8 cellular contexts compared by ENCODE assay signal in genomic region chr19:39474139-39474620, GRCh38. TPM values are rescaled to one million over a fixed set of nuclear protein-coding genes. Genes with fewer than 3 reads are reported as not detected.
A peak's percentile ranks its signal among the peaks of the same experiment; 100 is the strongest.
DNase-seq lines count a peak whose midpoint lies in the region; ATAC-seq and TF ChIP-seq lines count a peak whose summit lies in the region.

No MANE protein-coding gene starts in this region.

- H3K4me3 Mint-ChIP-seq in activated T-cell treated with anti-CD3 and anti-CD28 coated beads, Interleukin-2, amount 50 U/mL, for 72 hours, result no peak overlapping the region
- H3K4me3 Mint-ChIP-seq in type B pancreatic cell, result no peak overlapping the region

- H3K36me3 Mint-ChIP-seq in activated T-cell treated with anti-CD3 and anti-CD28 coated beads, Interleukin-2, amount 50 U/mL, for 72 hours (ENCODE audit: insufficient read depth in 2 of 2), result peaks cover 15 to 46% of the 10 kb centered on the region in 2 donors
- peaks cover 20% of the 10 kb centered on the region for H3K36me3 Mint-ChIP-seq in type B pancreatic cell

- peaks cover 29% of the 10 kb centered on the region for H3K4me1 Mint-ChIP-seq in activated T-cell treated with anti-CD3 and anti-CD28 coated beads, Interleukin-2, amount 50 U/mL, for 72 hours (ENCODE audit: low read depth)
- H3K4me1 Mint-ChIP-seq in type B pancreatic cell (ENCODE audit: unreplicated experiment), result no peaks in the 10 kb centered on the region

- peak; percentile 86 for TF ChIP-seq CTCF in OCI-LY7 (conservative IDR thresholded peaks at IDR 0.05; ENCODE audit: low read length)
- TF ChIP-seq CTCF in omental fat pad (IDR thresholded peaks at IDR 0.05), result peak in 1 of 3 donors; percentile 17
- TF ChIP-seq CTCF in type B pancreatic cell (conservative IDR thresholded peaks at IDR 0.05), result peak; percentile 85

- intact Hi-C loops in OCI-LY7 (cut with micrococcal nuclease; ENCODE audit: unreplicated experiment), result loop anchor here (1.0 kb wide), 1 partner anchor 58 kb away; the partner anchor contains the start of gene EID2B

- no peak overlapping the region for H3K4me2 ChIP-seq in OCI-LY7 (ENCODE audit: low read length)

- H3K27me3 Mint-ChIP-seq in activated T-cell treated with anti-CD3 and anti-CD28 coated beads, Interleukin-2, amount 50 U/mL, for 72 hours (ENCODE audit: low read depth), result no peaks in the 10 kb centered on the region
- no peaks in the 10 kb centered on the region for H3K27me3 Mint-ChIP-seq in type B pancreatic cell

- no peak overlapping the region for H3K27ac ChIP-seq in OCI-LY7 (ENCODE audit: low read depth, low read length, poor library complexity, severe bottlenecking)

- no peaks in the 10 kb centered on the region for H4K20me1 ChIP-seq in OCI-LY7 (ENCODE audit: insufficient read depth, low read length)

- no peak overlapping the region for H3K27ac Mint-ChIP-seq in activated T-cell treated with anti-CD3 and anti-CD28 coated beads, Interleukin-2, amount 50 U/mL, for 72 hours
- no peak overlapping the region for H3K27ac Mint-ChIP-seq in type B pancreatic cell

- peak; percentile 56 to 71 for ATAC-seq in activated T-cell treated with anti-CD3 and anti-CD28 coated beads, Interleukin-2, amount 50 U/mL, for 72 hours (replicated peaks in 1 of 2)
- ATAC-seq in omental fat pad (ENCODE audit: low FRiP score), result peak; percentile 46

- H3K4me3 ChIP-seq in OCI-LY7 (ENCODE audit: low read depth, low read length, poor library complexity, severe bottlenecking), result no peak overlapping the region

- H3K9me2 ChIP-seq in OCI-LY7 (ENCODE audit: insufficient read depth, low read length), result no peaks in the 10 kb centered on the region

- CTCF ChIA-PET in OCI-LY7 (lab: Charles Lee; ENCODE audit: unreplicated experiment), result interaction anchor here (1.0 to 1.7 kb wide), 3 partner anchors 24 to 58 kb away, joined by 3 to 7 read pairs (median 5); partner anchors contain the start of gene EID2B

- H2AFZ ChIP-seq in OCI-LY7 (ENCODE audit: low read length), result no peak overlapping the region

- H3K4me1 ChIP-seq in OCI-LY7 (ENCODE audit: insufficient read depth, low read length, poor library complexity, severe bottlenecking), result no peaks in the 10 kb centered on the region

- H3K9me3 ChIP-seq in OCI-LY7 (ENCODE audit: low read length), result no peaks in the 10 kb centered on the region

- TSS peak; percentile 58 for BruUV-seq in OCI-LY7 (replicated peaks; lab: Mats Ljungman, UMichigan)

- H3K9me3 Mint-ChIP-seq in activated T-cell treated with anti-CD3 and anti-CD28 coated beads, Interleukin-2, amount 50 U/mL, for 72 hours, result no peaks in the 10 kb centered on the region
- H3K9me3 Mint-ChIP-seq in type B pancreatic cell, result no peaks in the 10 kb centered on the region

- DNase-seq in NK-92 treated with Interleukin-12 subunit alpha and Interleukin-12 subunit beta, amount 100 ng/mL, for 24 hours (lab: John Stamatoyannopoulos, UW), result peak; percentile 27
- no peak for DNase-seq in NK-92 (lab: John Stamatoyannopoulos, UW; ENCODE audit: unreplicated experiment)
- DNase-seq in OCI-LY7 (ENCODE audit: low spot score), result peak; percentile 65
- peak; percentile 73 to 77 for DNase-seq in activated T-cell treated with anti-CD3 and anti-CD28 coated beads, Interleukin-2, amount 50 U/mL, for 72 hours
- peak; percentile 23 for DNase-seq in fibroblast of peridontal ligament (ENCODE audit: extremely low read depth)
- peak; percentile 62 for DNase-seq in omental fat pad (ENCODE audit: low spot score)
- DNase-seq in type B pancreatic cell (ENCODE audit: extremely low spot score, unreplicated experiment), result peak; percentile 80
- no peak for DNase-seq in NCI-H1048 (lab: John Stamatoyannopoulos, UW)

- POLR2A ChIA-PET in OCI-LY7 (lab: Charles Lee), result no interaction called here

- no peaks in the 10 kb centered on the region for H3K79me2 ChIP-seq in OCI-LY7 (ENCODE audit: insufficient read depth, low read depth, low read length)

- H3K36me3 ChIP-seq in OCI-LY7 (ENCODE audit: insufficient read depth, low read length), result peaks cover 80% of the 10 kb centered on the region

RNA-seq across cellular contexts. Expression of gene TIMM50, which starts 6.5 kb away (rescaled TPM):
- total RNA-seq in OCI-LY7 (2014; rRNA removed; shearing (Covaris generic)), result 98.1 and 116 TPM in 2 replicates
- 91.1 and 93.2 TPM in 2 replicates for total RNA-seq in OCI-LY7 (2022)
- total RNA-seq in activated T-cell treated with anti-CD3 and anti-CD28 coated beads, Interleukin-2, amount 50 U/mL, for 72 hours, result 10 to 100 TPM; 52.4 to 55.8 TPM
- total RNA-seq in omental fat pad, result 10 to 100 TPM; 36.4 to 65.7 (median 50.3) TPM
- total RNA-seq in type B pancreatic cell (ENCODE audit: low replicate concordance), result 63.6 and 82.2 TPM in 2 replicates

RNA-seq across cellular contexts. Expression of gene DLL3, which starts 24.6 kb away (rescaled TPM):
- total RNA-seq in OCI-LY7 (2014; rRNA removed; shearing (Covaris generic)), result 3.4 and 4.4 TPM in 2 replicates
- total RNA-seq in OCI-LY7 (2022), result 3.2 and 4.4 TPM in 2 replicates
- 1 to 10 TPM in 1 of 2 donors, under 1 TPM in 1; 0.72 to 1.1 TPM for total RNA-seq in activated T-cell treated with anti-CD3 and anti-CD28 coated beads, Interleukin-2, amount 50 U/mL, for 72 hours
- total RNA-seq in omental fat pad, result under 1 TPM in 1 of 4 donors, not detected in 3; 0.24 TPM
- total RNA-seq in type B pancreatic cell (ENCODE audit: low replicate concordance), result 0.74 and 2.7 TPM in 2 replicates

RNA-seq across cellular contexts. Expression of gene SUPT5H, which starts 28.8 kb away (rescaled TPM):
- total RNA-seq in OCI-LY7 (2014; rRNA removed; shearing (Covaris generic)), result 70.1 and 74.6 TPM in 2 replicates
- total RNA-seq in OCI-LY7 (2022), result 168 and 175 TPM in 2 replicates
- 100 to 1,000 TPM; 192 to 201 TPM for total RNA-seq in activated T-cell treated with anti-CD3 and anti-CD28 coated beads, Interleukin-2, amount 50 U/mL, for 72 hours
- 100 to 1,000 TPM in 1 of 4 donors, 10 to 100 TPM in 3; 62.2 to 102 (median 73.3) TPM for total RNA-seq in omental fat pad
- 142 and 144 TPM in 2 replicates for total RNA-seq in type B pancreatic cell (ENCODE audit: low replicate concordance)

RNA-seq across cellular contexts. Expression of gene RPS16, which starts 38.4 kb away (rescaled TPM):
- total RNA-seq in OCI-LY7 (2014; rRNA removed; shearing (Covaris generic)), result 538 and 634 TPM in 2 replicates
- total RNA-seq in OCI-LY7 (2022), result 3,661 and 4,044 TPM in 2 replicates
- 1,000 to 10,000 TPM; 3,177 to 3,644 TPM for total RNA-seq in activated T-cell treated with anti-CD3 and anti-CD28 coated beads, Interleukin-2, amount 50 U/mL, for 72 hours
- total RNA-seq in omental fat pad, result 1,000 to 10,000 TPM; 1,153 to 1,681 (median 1,338) TPM
- total RNA-seq in type B pancreatic cell (ENCODE audit: low replicate concordance), result 2,174 and 2,175 TPM in 2 replicates

RNA-seq across cellular contexts. Expression of gene SELENOV, which starts 40.8 kb away (rescaled TPM):
- not detected in 2 replicates for total RNA-seq in OCI-LY7 (2014; rRNA removed; shearing (Covaris generic))
- total RNA-seq in OCI-LY7 (2022), result not detected in 2 replicates
- not detected for total RNA-seq in activated T-cell treated with anti-CD3 and anti-CD28 coated beads, Interleukin-2, amount 50 U/mL, for 72 hours
- total RNA-seq in omental fat pad, result not detected
- total RNA-seq in type B pancreatic cell (ENCODE audit: low replicate concordance), result 1.1 TPM in 1 of 2 replicates, not detected in the other

Comparison
In these comparisons a context has a peak if more than half of its experiments do, and no peak if none do; other contexts are left out.
1. DNase-seq: peak in NK-92 treated with Interleukin-12 subunit alpha and Interleukin-12 subunit beta, amount 100 ng/mL, for 24 hours (single experiment), OCI-LY7 (single experiment), activated T-cell treated with anti-CD3 and anti-CD28 coated beads, Interleukin-2, amount 50 U/mL, for 72 hours (2 of 2), fibroblast of peridontal ligament (single experiment), omental fat pad (single experiment) and type B pancreatic cell (single experiment); none in NK-92 (single experiment) and NCI-H1048 (single experiment).